In the genomic region with DNA sequence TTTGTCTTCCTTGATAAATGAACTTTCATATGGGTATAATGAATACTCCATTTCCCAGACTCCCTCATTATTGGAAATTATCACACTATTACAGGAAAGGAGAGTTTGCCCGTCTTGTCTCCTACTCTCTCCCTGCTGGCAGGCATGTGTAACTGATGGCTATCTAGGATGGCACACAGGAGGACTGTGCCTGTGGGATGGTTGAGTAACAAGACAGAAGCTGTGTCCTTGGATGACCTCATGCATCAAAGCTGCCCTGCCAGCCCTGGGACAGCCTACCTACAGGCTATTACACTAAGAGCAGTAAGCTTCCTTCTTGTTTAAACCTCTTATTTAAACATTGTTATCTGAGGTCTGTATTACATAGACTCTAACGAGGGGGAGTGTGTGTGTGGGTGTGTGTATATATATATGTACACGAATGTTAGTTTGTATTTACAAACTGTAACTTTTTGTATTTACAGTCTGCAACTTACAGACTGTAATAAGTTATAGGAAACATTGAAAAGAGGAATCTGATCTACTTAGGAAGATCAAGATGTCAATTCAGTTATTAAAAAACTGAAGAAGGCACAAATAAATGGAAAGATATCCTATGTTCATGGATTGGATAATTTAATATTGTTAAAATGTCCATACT, we compare ENCODE assay signal across 1 cellular context.
TF ChIP-seq lines count a peak whose summit lies in the region.

No MANE protein-coding gene starts in this region.

TF ChIP-seq in HCT116, 20 proteins besides CTCF, POLR2A, EP300 and RAD21:
- TF ChIP-seq TCF7L2 (IDR thresholded peaks at IDR 0.05; ENCODE audit: borderline replicate concordance, extremely low read depth, insufficient read depth, insufficient read length) = no peak
- TF ChIP-seq SRF (IDR thresholded peaks at IDR 0.05; ENCODE audit: low read depth) = no peak
- no peak for TF ChIP-seq EZH2phosphoT487 (IDR thresholded peaks at IDR 0.05; ENCODE audit: borderline replicate concordance)
- no peak for TF ChIP-seq ATF3 (IDR thresholded peaks at IDR 0.05)
- TF ChIP-seq EGR1 (IDR thresholded peaks at IDR 0.05; ENCODE audit: low read depth) = no peak
- no peak for TF ChIP-seq JUND (IDR thresholded peaks at IDR 0.05)
- no peak for TF ChIP-seq SP1 (IDR thresholded peaks at IDR 0.05; ENCODE audit: low read depth)
- no peak for TF ChIP-seq SIN3A (IDR thresholded peaks at IDR 0.05; ENCODE audit: low read depth)
- no peak for TF ChIP-seq REST (IDR thresholded peaks at IDR 0.05; ENCODE audit: low read depth)
- no peak for TF ChIP-seq ZBTB33 (IDR thresholded peaks at IDR 0.05; ENCODE audit: extremely low read depth, insufficient replicate concordance, low read length)
- TF ChIP-seq EZH2 (IDR thresholded peaks at IDR 0.05) = no peak
- no peak for TF ChIP-seq ZFX (IDR thresholded peaks at IDR 0.05)
- no peak for TF ChIP-seq YY1 (IDR thresholded peaks at IDR 0.05; ENCODE audit: extremely low read depth, insufficient replicate concordance, low read depth, low read length)
- no peak for TF ChIP-seq CEBPB (IDR thresholded peaks at IDR 0.05; ENCODE audit: low read depth)
- TF ChIP-seq POLR2AphosphoS5 (IDR thresholded peaks at IDR 0.05; ENCODE audit: low read depth, low read length) = no peak
- TF ChIP-seq FOSL1 (IDR thresholded peaks at IDR 0.05; ENCODE audit: low read depth) = no peak
